In the genomic region with DNA sequence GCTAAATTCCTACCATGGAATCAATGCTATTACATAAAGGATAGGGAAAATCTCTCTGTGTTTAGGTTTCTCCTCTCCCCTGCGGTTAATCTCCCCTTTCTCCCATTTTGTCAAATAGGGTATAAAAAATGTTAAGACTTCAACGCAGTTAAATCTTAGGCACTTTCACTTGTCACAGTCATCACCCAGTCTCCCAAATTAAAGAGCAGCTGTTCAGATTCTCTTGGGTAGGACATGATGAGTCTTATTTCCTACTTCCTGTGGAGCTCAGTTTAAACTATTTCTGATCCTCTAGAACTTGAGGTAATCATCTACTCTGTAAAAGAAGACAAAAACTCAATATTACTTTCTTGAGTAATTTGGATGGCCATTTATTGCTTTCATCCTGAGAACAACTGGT, we compare ENCODE assay signal across 2 cellular contexts.
TF ChIP-seq lines count a peak whose summit lies in the region.

No MANE protein-coding gene starts in this region.

TF ChIP-seq in K562, 482 proteins besides CTCF, POLR2A, EP300 and RAD21:
- TF ChIP-seq BACH1 (tag; IDR thresholded peaks at IDR 0.05) (0 out of 2 replicates have a peak, but pooled peaks have one; percentile 19), EGR1 (conservative IDR thresholded peaks at IDR 0.05) (no peak), GABPA (tag; conservative IDR thresholded peaks at IDR 0.05; ENCODE audit: low read depth) (peak; percentile 29; the same call in 1 of the 2 replicates)
TF ChIP-seq in K562: peak in this region for 2.

TF ChIP-seq in GM23338, 12 proteins besides CTCF, POLR2A, EP300 and RAD21:
- TF ChIP-seq REST (IDR thresholded peaks at IDR 0.05; ENCODE audit: unreplicated experiment) (no peak), CREB1 (CRISPR knock-in tag; IDR thresholded peaks at IDR 0.05; ENCODE audit: low read depth) (no peak), NANOG (IDR thresholded peaks at IDR 0.05; ENCODE audit: borderline replicate concordance) (no peak), EZH2phosphoT487 (IDR thresholded peaks at IDR 0.05; ENCODE audit: unreplicated experiment) (no peak), ZNF331 (CRISPR knock-in tag; IDR thresholded peaks at IDR 0.05; ENCODE audit: low read depth) (no peak), EZH2 (IDR thresholded peaks at IDR 0.05; ENCODE audit: low read depth, unreplicated experiment) (no peak), JUNB (IDR thresholded peaks at IDR 0.05; ENCODE audit: unreplicated experiment) (no peak), ZNF114 (CRISPR knock-in tag; IDR thresholded peaks at IDR 0.05) (no peak), STAT1 (IDR thresholded peaks at IDR 0.05; ENCODE audit: unreplicated experiment) (no peak), POLR2AphosphoS5 (IDR thresholded peaks at IDR 0.05; ENCODE audit: low read depth) (no peak)
- TF ChIP-seq, protein P1, sequence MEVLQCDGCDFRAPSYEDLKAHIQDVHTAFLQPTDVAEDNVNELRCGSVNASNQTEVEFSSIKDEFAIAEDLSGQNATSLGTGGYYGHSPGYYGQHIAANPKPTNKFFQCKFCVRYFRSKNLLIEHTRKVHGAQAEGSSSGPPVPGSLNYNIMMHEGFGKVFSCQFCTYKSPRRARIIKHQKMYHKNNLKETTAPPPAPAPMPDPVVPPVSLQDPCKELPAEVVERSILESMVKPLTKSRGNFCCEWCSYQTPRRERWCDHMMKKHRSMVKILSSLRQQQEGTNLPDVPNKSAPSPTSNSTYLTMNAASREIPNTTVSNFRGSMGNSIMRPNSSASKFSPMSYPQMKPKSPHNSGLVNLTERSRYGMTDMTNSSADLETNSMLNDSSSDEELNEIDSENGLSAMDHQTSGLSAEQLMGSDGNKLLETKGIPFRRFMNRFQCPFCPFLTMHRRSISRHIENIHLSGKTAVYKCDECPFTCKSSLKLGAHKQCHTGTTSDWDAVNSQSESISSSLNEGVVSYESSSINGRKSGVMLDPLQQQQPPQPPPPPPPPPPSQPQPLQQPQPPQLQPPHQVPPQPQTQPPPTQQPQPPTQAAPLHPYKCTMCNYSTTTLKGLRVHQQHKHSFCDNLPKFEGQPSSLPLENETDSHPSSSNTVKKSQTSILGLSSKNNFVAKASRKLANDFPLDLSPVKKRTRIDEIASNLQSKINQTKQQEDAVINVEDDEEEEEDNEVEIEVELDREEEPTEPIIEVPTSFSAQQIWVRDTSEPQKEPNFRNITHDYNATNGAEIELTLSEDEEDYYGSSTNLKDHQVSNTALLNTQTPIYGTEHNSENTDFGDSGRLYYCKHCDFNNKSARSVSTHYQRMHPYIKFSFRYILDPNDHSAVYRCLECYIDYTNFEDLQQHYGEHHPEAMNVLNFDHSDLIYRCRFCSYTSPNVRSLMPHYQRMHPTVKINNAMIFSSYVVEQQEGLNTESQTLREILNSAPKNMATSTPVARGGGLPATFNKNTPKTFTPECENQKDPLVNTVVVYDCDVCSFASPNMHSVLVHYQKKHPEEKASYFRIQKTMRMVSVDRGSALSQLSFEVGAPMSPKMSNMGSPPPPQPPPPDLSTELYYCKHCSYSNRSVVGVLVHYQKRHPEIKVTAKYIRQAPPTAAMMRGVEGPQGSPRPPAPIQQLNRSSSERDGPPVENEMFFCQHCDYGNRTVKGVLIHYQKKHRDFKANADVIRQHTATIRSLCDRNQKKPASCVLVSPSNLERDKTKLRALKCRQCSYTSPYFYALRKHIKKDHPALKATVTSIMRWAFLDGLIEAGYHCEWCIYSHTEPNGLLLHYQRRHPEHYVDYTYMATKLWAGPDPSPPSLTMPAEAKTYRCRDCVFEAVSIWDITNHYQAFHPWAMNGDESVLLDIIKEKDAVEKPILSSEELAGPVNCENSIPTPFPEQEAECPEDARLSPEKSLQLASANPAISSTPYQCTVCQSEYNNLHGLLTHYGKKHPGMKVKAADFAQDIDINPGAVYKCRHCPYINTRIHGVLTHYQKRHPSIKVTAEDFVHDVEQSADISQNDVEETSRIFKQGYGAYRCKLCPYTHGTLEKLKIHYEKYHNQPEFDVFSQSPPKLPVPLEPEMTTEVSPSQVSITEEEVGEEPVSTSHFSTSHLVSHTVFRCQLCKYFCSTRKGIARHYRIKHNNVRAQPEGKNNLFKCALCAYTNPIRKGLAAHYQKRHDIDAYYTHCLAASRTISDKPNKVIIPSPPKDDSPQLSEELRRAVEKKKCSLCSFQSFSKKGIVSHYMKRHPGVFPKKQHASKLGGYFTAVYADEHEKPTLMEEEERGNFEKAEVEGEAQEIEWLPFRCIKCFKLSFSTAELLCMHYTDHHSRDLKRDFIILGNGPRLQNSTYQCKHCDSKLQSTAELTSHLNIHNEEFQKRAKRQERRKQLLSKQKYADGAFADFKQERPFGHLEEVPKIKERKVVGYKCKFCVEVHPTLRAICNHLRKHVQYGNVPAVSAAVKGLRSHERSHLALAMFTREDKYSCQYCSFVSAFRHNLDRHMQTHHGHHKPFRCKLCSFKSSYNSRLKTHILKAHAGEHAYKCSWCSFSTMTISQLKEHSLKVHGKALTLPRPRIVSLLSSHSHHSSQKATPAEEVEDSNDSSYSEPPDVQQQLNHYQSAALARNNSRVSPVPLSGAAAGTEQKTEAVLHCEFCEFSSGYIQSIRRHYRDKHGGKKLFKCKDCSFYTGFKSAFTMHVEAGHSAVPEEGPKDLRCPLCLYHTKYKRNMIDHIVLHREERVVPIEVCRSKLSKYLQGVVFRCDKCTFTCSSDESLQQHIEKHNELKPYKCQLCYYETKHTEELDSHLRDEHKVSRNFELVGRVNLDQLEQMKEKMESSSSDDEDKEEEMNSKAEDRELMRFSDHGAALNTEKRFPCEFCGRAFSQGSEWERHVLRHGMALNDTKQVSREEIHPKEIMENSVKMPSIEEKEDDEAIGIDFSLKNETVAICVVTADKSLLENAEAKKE (CRISPR knock-in tag; IDR thresholded peaks at IDR 0.05) = no peak
- TF ChIP-seq, protein P2, sequence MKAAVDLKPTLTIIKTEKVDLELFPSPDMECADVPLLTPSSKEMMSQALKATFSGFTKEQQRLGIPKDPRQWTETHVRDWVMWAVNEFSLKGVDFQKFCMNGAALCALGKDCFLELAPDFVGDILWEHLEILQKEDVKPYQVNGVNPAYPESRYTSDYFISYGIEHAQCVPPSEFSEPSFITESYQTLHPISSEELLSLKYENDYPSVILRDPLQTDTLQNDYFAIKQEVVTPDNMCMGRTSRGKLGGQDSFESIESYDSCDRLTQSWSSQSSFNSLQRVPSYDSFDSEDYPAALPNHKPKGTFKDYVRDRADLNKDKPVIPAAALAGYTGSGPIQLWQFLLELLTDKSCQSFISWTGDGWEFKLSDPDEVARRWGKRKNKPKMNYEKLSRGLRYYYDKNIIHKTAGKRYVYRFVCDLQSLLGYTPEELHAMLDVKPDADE (IDR thresholded peaks at IDR 0.05) = no peak
